ENCODE assay signal across 8 cellular contexts in the genomic region with DNA sequence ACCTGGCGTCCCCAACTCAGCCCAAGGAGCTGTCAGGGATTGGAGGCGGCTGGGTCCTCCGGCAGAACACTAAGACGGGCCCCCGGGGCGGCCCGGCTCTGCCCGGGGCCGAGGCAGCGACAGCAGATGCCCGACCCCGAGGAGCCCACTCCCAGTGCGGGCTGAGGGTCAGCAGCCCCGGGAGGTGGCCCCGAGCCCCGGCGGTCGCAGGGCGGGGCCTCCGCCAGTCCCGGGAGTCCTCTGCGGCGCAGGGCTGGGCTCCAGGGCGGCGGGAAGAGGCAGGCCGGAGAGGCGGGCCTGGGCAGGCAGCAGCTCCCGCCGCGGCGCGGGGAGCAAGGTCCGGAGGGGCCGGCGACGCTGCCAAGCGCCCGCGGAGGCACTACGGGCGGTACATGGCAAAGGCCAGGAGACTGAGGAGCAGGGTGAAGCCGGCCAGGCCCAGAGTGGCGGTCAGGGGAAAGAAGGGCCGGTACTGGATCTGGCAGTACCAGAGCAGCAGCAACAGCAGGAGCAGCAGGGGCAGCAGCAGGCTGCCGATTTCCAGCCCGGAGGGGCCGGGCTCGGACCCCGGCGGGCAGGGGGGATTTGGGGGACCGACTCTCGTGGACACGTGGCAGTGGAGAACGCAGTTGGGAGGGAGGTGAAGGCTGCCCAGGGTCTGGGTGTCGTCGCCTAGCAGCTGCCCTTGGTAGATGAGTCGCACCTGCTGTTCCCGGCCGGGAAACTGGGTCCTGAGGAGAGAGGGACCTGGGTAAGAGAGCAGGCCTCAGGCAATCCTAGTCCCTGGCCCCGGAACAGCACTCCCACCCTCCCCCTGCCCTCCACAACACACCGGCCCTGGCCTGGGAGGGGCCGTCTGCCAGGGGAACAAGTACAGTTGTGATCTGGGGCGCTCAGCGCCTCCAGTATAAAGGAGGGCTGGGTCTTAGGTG. TPM values are rescaled to one million over a fixed set of nuclear protein-coding genes. Genes with fewer than 3 reads are reported as not detected.
DNase-seq lines count a peak whose midpoint lies in the region; ATAC-seq and TF ChIP-seq lines count a peak whose summit lies in the region.

No MANE protein-coding gene starts in this region.

- peak overlapping the region; percentile 92 for H3K4me3 ChIP-seq in BE2C (ENCODE audit: low read depth, low read length)
- peak overlapping the region; percentile 94 for H3K4me3 ChIP-seq in adipocyte (ENCODE audit: low read length)
- H3K4me3 ChIP-seq in iPS-18c (ENCODE audit: insufficient read depth, low read depth, low read length) = peak overlapping the region; percentile 94

- H3K9ac ChIP-seq in adipocyte (ENCODE audit: low read length) = peak overlapping the region; percentile 99

- peak; percentile 65 for DNase-seq in BE2C
- DNase-seq in adipocyte (ENCODE audit: low read depth) = peak; percentile 42
- DNase-seq in stimulated activated naive CD8-positive, alpha-beta T cell treated with anti-CD3 and anti-CD28 coated beads, Interleukin-15, amount 100 ng/mL, for 72 hours = no peak
- no peak for DNase-seq in epidermal melanocyte (ENCODE audit: insufficient read length, low spot score)
- DNase-seq in activated CD8-positive, alpha-beta memory T cell treated with anti-CD3 and anti-CD28 coated beads, Interleukin-2, amount 50 U/mL, for 4 hours = no peak
- DNase-seq in cerebellum (ENCODE audit: low spot score) = no peak

- H3K9me3 Mint-ChIP-seq in stimulated activated naive CD8-positive, alpha-beta T cell treated with anti-CD3 and anti-CD28 coated beads, Interleukin-15, amount 100 ng/mL, for 72 hours = no peaks in the 10 kb centered on the region

- H3K27ac Mint-ChIP-seq in stimulated activated naive CD8-positive, alpha-beta T cell treated with anti-CD3 and anti-CD28 coated beads, Interleukin-15, amount 100 ng/mL, for 72 hours = peak overlapping the region; percentile 31 to 69

- peaks cover 18% of the 10 kb centered on the region for H3K27me3 Mint-ChIP-seq in stimulated activated naive CD8-positive, alpha-beta T cell treated with anti-CD3 and anti-CD28 coated beads, Interleukin-15, amount 100 ng/mL, for 72 hours

- H3K36me3 ChIP-seq in BE2C (peaks cover 6% of the 10 kb centered on the region), adipocyte (ENCODE audit: control insufficient read depth, insufficient read depth, low read length, severe bottlenecking) (no peaks in the 10 kb centered on the region)

- H3K4me1 ChIP-seq in BE2C (peaks cover 50% of the 10 kb centered on the region), adipocyte (ENCODE audit: control insufficient read depth, insufficient read depth, low read length) (peaks cover 56% of the 10 kb centered on the region)

- ATAC-seq in HG03175 (IDR thresholded peaks at IDR 0.05; ENCODE audit: unreplicated experiment) = peak; percentile 0
- ATAC-seq in stimulated activated naive CD8-positive, alpha-beta T cell treated with anti-CD3 and anti-CD28 coated beads, Interleukin-15, amount 100 ng/mL, for 72 hours = no peak

- H3K27me3 ChIP-seq in BE2C (no peaks in the 10 kb centered on the region), adipocyte (replicated peaks; ENCODE audit: control insufficient read depth, insufficient read depth, low read length) (no peaks in the 10 kb centered on the region)

- H3K9me3 ChIP-seq in BE2C (no peaks in the 10 kb centered on the region), adipocyte (ENCODE audit: control insufficient read depth, low read length) (no peaks in the 10 kb centered on the region), iPS-18c (ENCODE audit: control insufficient read depth, insufficient read depth, low read length) (no peaks in the 10 kb centered on the region)

- peak overlapping the region; percentile 96 to 99 for H3K4me3 Mint-ChIP-seq in stimulated activated naive CD8-positive, alpha-beta T cell treated with anti-CD3 and anti-CD28 coated beads, Interleukin-15, amount 100 ng/mL, for 72 hours

- TF ChIP-seq CTCF in BE2C (IDR thresholded peaks at IDR 0.05; ENCODE audit: low read depth, low read length) = no peak

- peaks cover 64% of the 10 kb centered on the region for H3K4me1 Mint-ChIP-seq in stimulated activated naive CD8-positive, alpha-beta T cell treated with anti-CD3 and anti-CD28 coated beads, Interleukin-15, amount 100 ng/mL, for 72 hours

RNA-seq across cellular contexts. Expression of gene FASTK, which starts 0.8 kb away (rescaled TPM):
- polyA plus RNA-seq in BE2C (2012; ENCODE audit: insufficient read depth, insufficient read length, low read depth) = 267 TPM
- 26.5 TPM for total RNA-seq in cerebellum

RNA-seq across cellular contexts. Expression of gene TMUB1, which starts 1.9 kb away (rescaled TPM):
- polyA plus RNA-seq in BE2C (2012; ENCODE audit: insufficient read depth, insufficient read length, low read depth) = 203 TPM
- 7.6 TPM for total RNA-seq in cerebellum

RNA-seq across cellular contexts. Expression of gene AGAP3, which starts 4.8 kb away (rescaled TPM):
- polyA plus RNA-seq in BE2C (2012; ENCODE audit: insufficient read depth, insufficient read length, low read depth) = 220 TPM
- total RNA-seq in cerebellum = 69.8 TPM

RNA-seq across cellular contexts. Expression of gene SLC4A2, which starts 22.0 kb away (rescaled TPM):
- 621 TPM for polyA plus RNA-seq in BE2C (2012; ENCODE audit: insufficient read depth, insufficient read length, low read depth)
- total RNA-seq in cerebellum = 15.8 TPM

RNA-seq across cellular contexts. Expression of gene CDK5, which starts 23.7 kb away (rescaled TPM):
- polyA plus RNA-seq in BE2C (2012; ENCODE audit: insufficient read depth, insufficient read length, low read depth) = 56.3 TPM
- total RNA-seq in cerebellum = 21.6 TPM

Comparison
In these comparisons a context has a peak if more than half of its experiments do, and no peak if none do; other contexts are left out.
1. DNase-seq: peak in BE2C (single experiment) and adipocyte (single experiment); none in stimulated activated naive CD8-positive, alpha-beta T cell treated with anti-CD3 and anti-CD28 coated beads, Interleukin-15, amount 100 ng/mL, for 72 hours (0 of 2), epidermal melanocyte (single experiment), activated CD8-positive, alpha-beta memory T cell treated with anti-CD3 and anti-CD28 coated beads, Interleukin-2, amount 50 U/mL, for 4 hours (single experiment) and cerebellum (single experiment).
2. Peak in every context shown above with its lines, with median percentiles within 50 percentile points of each other: H3K4me3 ChIP-seq.